In the genomic region with DNA sequence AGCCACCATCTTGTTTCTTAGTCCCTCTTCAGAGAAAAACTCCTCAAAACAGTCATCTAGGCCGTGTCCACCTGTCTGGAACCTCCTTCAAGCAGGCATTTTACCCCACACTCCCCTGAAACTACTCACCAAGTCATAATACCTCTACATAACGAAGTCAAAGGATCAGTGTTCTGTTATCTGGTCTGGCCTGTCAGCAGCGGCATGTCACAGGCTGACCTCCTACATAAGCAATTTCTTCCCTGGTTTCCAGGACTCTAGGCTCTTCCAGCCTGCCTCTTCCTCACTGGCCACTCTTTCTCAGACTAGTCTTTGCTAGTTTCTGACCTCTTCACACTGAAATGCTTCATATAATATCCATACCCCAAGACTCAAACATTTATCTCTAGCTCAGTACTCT, we compare ENCODE assay signal across 9 cellular contexts.
"Had no signal": no experiment of that assay in that cellular context is flagged by ENCODE, and none has a peak within 500 bp of the region (broad histone marks: within the 10 kb centered on the region; RNA-seq: fewer than 3 reads in every experiment).

No MANE protein-coding gene starts in this region.

- H3K9me3 ChIP-seq: HAP-1 had no signal

- H3K27ac Mint-ChIP-seq: HFFc6 had no signal

- H3K4me3 Mint-ChIP-seq: HFFc6 had no signal

- ATAC-seq: HCT116 had no signal

- H3K27ac ChIP-seq: GM23248, KMS-11 had no signal

- H3K4me1 ChIP-seq: HAP-1 had no signal

- DNase-seq: GM23248, GOT3, H7, HFFc6, IMR-90, KBM-7 had no signal

- H3K4me3 ChIP-seq: GM23248, HAP-1 had no signal
